Comparison of ENCODE assay signal across 10 cellular contexts in genomic region chr3:52090131-52090548, GRCh38. TPM values are rescaled to one million over a fixed set of nuclear protein-coding genes. Genes with fewer than 3 reads are reported as not detected.
DNase-seq lines count a peak whose midpoint lies in the region; ATAC-seq and TF ChIP-seq lines count a peak whose summit lies in the region.
"Had no signal": no experiment of that assay in that cellular context is flagged by ENCODE, and none has a peak within 500 bp of the region (broad histone marks: within the 10 kb centered on the region; RNA-seq: fewer than 3 reads in every experiment).

No MANE protein-coding gene starts in this region.

- H3K9ac ChIP-seq in mammary epithelial cell (ENCODE audit: insufficient read depth, low read length): no peak overlapping the region

- no peak overlapping the region for H3K27ac Mint-ChIP-seq in activated CD4-positive, alpha-beta T cell treated with anti-CD3 and anti-CD28 coated beads, Interleukin-2, amount 10 ng/mL, durations not matched to agents 7 days and 5 days

- in situ Hi-C loops in mammary epithelial cell (cut with MboI; ENCODE audit: low sequenced_read_pairs in 2 of 2): no loop called here

- H3K4me1 Mint-ChIP-seq in activated CD4-positive, alpha-beta T cell treated with anti-CD3 and anti-CD28 coated beads, Interleukin-2, amount 10 ng/mL, durations not matched to agents 7 days and 5 days: peaks cover 23% of the 10 kb centered on the region

- DNase-seq in HS-5 (ENCODE audit: low read depth) (peak; percentile 46), mammary epithelial cell (peak; percentile 54), kidney tubule cell (ENCODE audit: low spot score) (peak; percentile 90), tibial artery (peak; percentile 73 to 91)
- DNase-seq in activated CD4-positive, alpha-beta T cell treated with anti-CD3 and anti-CD28 coated beads, Interleukin-2, amount 10 ng/mL, durations not matched to agents 7 days and 5 days: no peak
- no peak for DNase-seq in stimulated activated CD4-positive, alpha-beta T cell treated with anti-CD3 and anti-CD28 coated beads, Interleukin-4, amount 100 ng/mL, for 24 hours
- DNase-seq: stimulated activated CD4-positive, alpha-beta T cell treated with anti-CD3 and anti-CD28 coated beads, Interleukin-4, amount 100 ng/mL, for 4 hours had no signal

- no peak overlapping the region for H3K4me3 Mint-ChIP-seq in activated CD4-positive, alpha-beta T cell treated with anti-CD3 and anti-CD28 coated beads, Interleukin-2, amount 10 ng/mL, durations not matched to agents 7 days and 5 days

- H3K27me3 ChIP-seq in mammary epithelial cell (ENCODE audit: insufficient read depth, low read length): no peaks in the 10 kb centered on the region
- H3K27me3 ChIP-seq in tibial artery: no peaks in the 10 kb centered on the region

- no peaks in the 10 kb centered on the region for H3K36me3 Mint-ChIP-seq in activated CD4-positive, alpha-beta T cell treated with anti-CD3 and anti-CD28 coated beads, Interleukin-2, amount 10 ng/mL, durations not matched to agents 7 days and 5 days (ENCODE audit: low read depth)

- ATAC-seq in GM19035 (IDR thresholded peaks at IDR 0.05; ENCODE audit: unreplicated experiment) (no peak), GM21447 (IDR thresholded peaks at IDR 0.05; ENCODE audit: unreplicated experiment) (no peak)

- peak overlapping the region; percentile 4 for H3K27ac ChIP-seq in mammary epithelial cell (ENCODE audit: insufficient read depth, low read depth, low read length)
- peak overlapping the region; percentile 88 to 94 for H3K27ac ChIP-seq in tibial artery
- H3K27ac ChIP-seq: VCaP had no signal

- H3K27me3 Mint-ChIP-seq in activated CD4-positive, alpha-beta T cell treated with anti-CD3 and anti-CD28 coated beads, Interleukin-2, amount 10 ng/mL, durations not matched to agents 7 days and 5 days: no peaks in the 10 kb centered on the region

- H3K9me3 ChIP-seq in mammary epithelial cell (replicated peaks; ENCODE audit: insufficient read depth, low read length) (no peaks in the 10 kb centered on the region), tibial artery (no peaks in the 10 kb centered on the region)

- no peaks in the 10 kb centered on the region for H3K9me3 Mint-ChIP-seq in activated CD4-positive, alpha-beta T cell treated with anti-CD3 and anti-CD28 coated beads, Interleukin-2, amount 10 ng/mL, durations not matched to agents 7 days and 5 days

- POLR2A ChIA-PET in activated CD4-positive, alpha-beta T cell treated with anti-CD3 and anti-CD28 coated beads, Interleukin-2, amount 10 ng/mL, durations not matched to agents 7 days and 5 days (lab: Charles Lee): no interaction called here

- H4K20me1 ChIP-seq in mammary epithelial cell (ENCODE audit: insufficient read depth, low read length): no peaks in the 10 kb centered on the region

- no peak overlapping the region for H3K4me2 ChIP-seq in mammary epithelial cell (ENCODE audit: insufficient read depth, low read depth, low read length)

- H3K79me2 ChIP-seq in mammary epithelial cell (ENCODE audit: insufficient read depth, low read length): no peaks in the 10 kb centered on the region

- H3K4me1 ChIP-seq in mammary epithelial cell (ENCODE audit: insufficient read depth, low read length): peaks cover 20% of the 10 kb centered on the region
- H3K4me1 ChIP-seq in tibial artery: peaks cover 0 to 77% (median 62%) of the 10 kb centered on the region in 4 donors

- no TSS peak for BruUV-seq in mammary epithelial cell (replicated peaks; lab: Mats Ljungman, UMichigan)

- dilution Hi-C loops in mammary epithelial cell (cut with HindIII; ENCODE audit: low sequenced_read_pairs): loop anchor here (5.0 kb wide), 4 partner anchors 43 to 92 kb away; partner anchors contain the start of gene POC1A

- H3K4me3 ChIP-seq in mammary epithelial cell (replicated peaks in 1 of 3; ENCODE audit: insufficient read depth in 1 of 3, low read depth in 2 of 3, low read length in 3 of 3) (no peak overlapping the region), tibial artery (no peak overlapping the region)

- TF ChIP-seq CTCF in mammary epithelial cell (conservative IDR thresholded peaks at IDR 0.05 in 1 of 2, IDR thresholded peaks at IDR 0.05 in 1 of 2; ENCODE audit: extremely low read depth in 1 of 2, insufficient read depth in 1 of 2, low read depth in 1 of 2, low read length in 2 of 2): no peak
- no peak for TF ChIP-seq CTCF in tibial artery (IDR thresholded peaks at IDR 0.05)

- peak overlapping the region; percentile 65 for H2AFZ ChIP-seq in mammary epithelial cell (ENCODE audit: low read depth, low read length)

- CTCF ChIA-PET in mammary epithelial cell (lab: Charles Lee; ENCODE audit: low non-redundant PET): no interaction called here
- CTCF ChIA-PET in activated CD4-positive, alpha-beta T cell treated with anti-CD3 and anti-CD28 coated beads, Interleukin-2, amount 10 ng/mL, durations not matched to agents 7 days and 5 days (lab: Charles Lee): no interaction called here

- no peaks in the 10 kb centered on the region for H3K36me3 ChIP-seq in mammary epithelial cell (ENCODE audit: insufficient read depth, low read length)
- H3K36me3 ChIP-seq in tibial artery: no peaks in the 10 kb centered on the region

- intact Hi-C loops in mammary epithelial cell (cut with micrococcal nuclease) (no loop called here), tibial artery (cut with DNase I; ENCODE audit: low total_unique reads) (loop anchor here (5.0 kb wide), 1 partner anchor 33 kb away; the partner anchor contains the start of gene DUSP7)

- 34% methylated on average over 7 of the region's 7 CpGs for WGBS in mammary epithelial cell (ENCODE audit: low coverage, missing lambda C conversion rate)

RNA-seq across cellular contexts. Expression of gene DUSP7, which starts 33.8 kb away (rescaled TPM):
- total RNA-seq in mammary epithelial cell: 100 to 1,000 TPM in 1 of 2 donors, 10 to 100 TPM in 1; 64.7 to 167 TPM
- polyA plus RNA-seq in mammary epithelial cell: 212 TPM
- polyA minus RNA-seq in mammary epithelial cell: 293 TPM
- 10 to 100 TPM; 38.3 to 42.0 TPM for total RNA-seq in activated CD4-positive, alpha-beta T cell treated with anti-CD3 and anti-CD28 coated beads, Interleukin-2, amount 10 ng/mL, durations not matched to agents 7 days and 5 days

Comparison
In these comparisons a context has a peak if more than half of its experiments do, and no peak if none do; other contexts are left out.
1. DNase-seq: peak in HS-5 (single experiment), mammary epithelial cell (single experiment), kidney tubule cell (single experiment) and tibial artery (2 of 2); none in activated CD4-positive, alpha-beta T cell treated with anti-CD3 and anti-CD28 coated beads, Interleukin-2, amount 10 ng/mL, durations not matched to agents 7 days and 5 days (single experiment) and stimulated activated CD4-positive, alpha-beta T cell treated with anti-CD3 and anti-CD28 coated beads, Interleukin-4, amount 100 ng/mL, for 24 hours (single experiment).